ENCODE assay signal across 24 cellular contexts in the genomic region with DNA sequence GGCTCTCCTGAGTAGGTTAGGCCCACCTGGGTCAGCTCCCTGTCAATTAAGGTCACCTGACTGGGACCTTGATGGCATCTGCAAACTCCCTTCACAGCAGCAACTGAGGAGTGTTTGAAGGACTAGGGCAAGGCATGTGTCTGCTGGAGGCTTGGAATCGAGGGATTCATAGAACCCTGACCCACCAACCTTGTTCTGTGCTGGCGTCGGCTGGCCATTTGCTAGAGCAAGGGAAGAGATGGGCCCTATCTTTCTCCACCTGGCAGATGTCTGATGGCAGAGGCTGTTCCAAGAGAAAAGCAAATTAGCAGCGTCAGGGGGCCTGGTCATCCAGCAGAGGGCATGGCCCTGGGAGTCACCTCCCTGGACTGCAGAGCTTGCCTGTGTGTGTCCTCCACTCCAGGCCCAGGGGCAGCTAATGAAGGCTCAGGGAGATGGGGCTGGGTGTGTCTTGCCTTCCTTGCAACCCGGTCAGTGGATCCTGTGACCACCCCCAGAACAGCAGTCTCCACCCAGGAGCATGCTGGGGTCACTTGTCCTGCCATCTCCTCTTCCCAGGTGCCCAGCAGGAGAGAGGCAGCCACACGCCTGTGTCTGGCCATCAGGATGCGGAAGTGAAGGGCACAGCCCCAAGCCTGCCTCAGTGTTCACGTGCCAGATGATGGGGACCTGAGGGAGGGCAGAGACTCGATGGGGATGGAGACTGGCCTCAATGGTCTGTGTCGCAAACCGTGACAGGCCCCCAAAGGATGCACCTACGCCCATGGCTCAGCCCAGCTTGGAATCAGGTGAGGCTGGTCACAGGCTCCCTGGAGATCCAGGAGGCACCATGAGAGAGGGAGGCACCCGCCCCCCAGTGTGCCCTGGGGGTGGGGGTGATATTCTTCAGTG. TPM values are rescaled to one million over a fixed set of nuclear protein-coding genes. Genes with fewer than 3 reads are reported as not detected.
DNase-seq lines count a peak whose midpoint lies in the region; ATAC-seq and TF ChIP-seq lines count a peak whose summit lies in the region.
"Had no signal": no experiment of that assay in that cellular context is flagged by ENCODE, and none has a peak within 500 bp of the region (broad histone marks: within the 10 kb centered on the region; RNA-seq: fewer than 3 reads in every experiment).

No MANE protein-coding gene starts in this region.

- no peak overlapping the region for H3K27ac Mint-ChIP-seq in activated B cell treated with CpG ODN at 0.5 μM for 24 hours
- H3K27ac Mint-ChIP-seq in nephron progenitor cell: peak overlapping the region; percentile 66
- H3K27ac Mint-ChIP-seq in Caco-2 (ENCODE audit: unreplicated experiment): no peak overlapping the region
- H3K27ac Mint-ChIP-seq: memory B cell; stimulated activated naive B cell treated with anti-CD40 and anti-IgM and Interleukin-4, amounts not matched to agents 10 μg/mL and 1 μg/mL and 100 μg/mL, for 72 hours had no signal

- H3K27me3 Mint-ChIP-seq in activated B cell treated with CpG ODN at 0.5 μM for 24 hours: peaks cover under 1% of the 10 kb centered on the region
- H3K27me3 Mint-ChIP-seq in nephron progenitor cell (ENCODE audit: low read depth, poor library complexity): peaks cover 21% of the 10 kb centered on the region
- no peaks in the 10 kb centered on the region for H3K27me3 Mint-ChIP-seq in Caco-2 (ENCODE audit: insufficient read depth, unreplicated experiment)

- no peaks in the 10 kb centered on the region for H3K36me3 ChIP-seq in upper lobe of right lung
- H3K36me3 ChIP-seq in Caco-2 (ENCODE audit: control insufficient read depth, insufficient read depth, low read length): no peaks in the 10 kb centered on the region
- no peaks in the 10 kb centered on the region for H3K36me3 ChIP-seq in prostate gland
- H3K36me3 ChIP-seq: MG63 had no signal

- H3K4me1 ChIP-seq in upper lobe of right lung: no peaks in the 10 kb centered on the region
- no peaks in the 10 kb centered on the region for H3K4me1 ChIP-seq in Caco-2
- H3K4me1 ChIP-seq in prostate gland (replicated peaks): no peaks in the 10 kb centered on the region

- intact Hi-C loops in left cardiac atrium (cut with DNase I) (no loop called here), left ventricle myocardium superior (cut with micrococcal nuclease) (no loop called here), activated B cell treated with CpG ODN at 0.5 μM for 24 hours (cut with micrococcal nuclease) (no loop called here), upper lobe of right lung (cut with DNase I) (no loop called here), Caco-2 (cut with micrococcal nuclease; ENCODE audit: unreplicated experiment) (no loop called here), prostate gland (cut with DNase I) (no loop called here)

- no peak overlapping the region for H3K4me3 Mint-ChIP-seq in activated B cell treated with CpG ODN at 0.5 μM for 24 hours
- no peak overlapping the region for H3K4me3 Mint-ChIP-seq in nephron progenitor cell
- H3K4me3 Mint-ChIP-seq in Caco-2 (ENCODE audit: unreplicated experiment): no peak overlapping the region
- H3K4me3 Mint-ChIP-seq: memory B cell; stimulated activated naive B cell treated with anti-CD40 and anti-IgM and Interleukin-4, amounts not matched to agents 10 μg/mL and 1 μg/mL and 100 μg/mL, for 72 hours had no signal

- CTCF ChIA-PET in activated B cell treated with CpG ODN at 0.5 μM for 24 hours (lab: Charles Lee) (no interaction called here), Caco-2 (lab: Charles Lee) (no interaction called here)

- H3K36me3 Mint-ChIP-seq in activated B cell treated with CpG ODN at 0.5 μM for 24 hours (ENCODE audit: low read depth): no peaks in the 10 kb centered on the region
- H3K36me3 Mint-ChIP-seq in nephron progenitor cell (ENCODE audit: low read depth): no peaks in the 10 kb centered on the region
- H3K36me3 Mint-ChIP-seq in Caco-2 (ENCODE audit: insufficient read depth, unreplicated experiment): no peaks in the 10 kb centered on the region

- BruUV-seq in Caco-2 (replicated peaks; lab: Mats Ljungman, UMichigan): no TSS peak

- POLR2A ChIA-PET in activated B cell treated with CpG ODN at 0.5 μM for 24 hours (lab: Charles Lee) (no interaction called here), Caco-2 (lab: Charles Lee) (no interaction called here)

- 90% methylated on average over 13 of the region's 13 CpGs for WGBS in prostate gland

- no peaks in the 10 kb centered on the region for H3K9me3 Mint-ChIP-seq in activated B cell treated with CpG ODN at 0.5 μM for 24 hours
- H3K9me3 Mint-ChIP-seq in nephron progenitor cell: peaks cover 1% of the 10 kb centered on the region
- no peaks in the 10 kb centered on the region for H3K9me3 Mint-ChIP-seq in Caco-2 (ENCODE audit: unreplicated experiment)

- DNase-seq in left cardiac atrium: peak; percentile 6
- DNase-seq in left ventricle myocardium superior: no peak
- peak; percentile 10 for DNase-seq in activated B cell treated with CpG ODN at 0.5 μM for 24 hours
- no peak for DNase-seq in nephron progenitor cell
- DNase-seq in upper lobe of right lung: peak; percentile 46
- no peak for DNase-seq in NCI-H82 (lab: John Stamatoyannopoulos, UW)
- DNase-seq in Caco-2: no peak
- DNase-seq in prostate gland (ENCODE audit: low spot score): no peak
- DNase-seq: activated CD4-positive, alpha-beta T cell treated with anti-CD3 and anti-CD28 coated beads for 4 hours; activated gamma-delta T cell treated with Interleukin-2 at 50 U/mL for 16 hours; amniotic stem cell; GF-D8; MG63; naive B cell; NCI-H146; NCI-H526; small intestine; stimulated activated CD4-positive, alpha-beta T cell treated with anti-CD3 and anti-CD28 coated beads, Interleukin-2, amount 100 ng/mL, for 48 hours; stimulated activated naive B cell treated with anti-CD40 and anti-IgM and Interleukin-4, amounts not matched to agents 10 μg/mL and 1 μg/mL and 100 μg/mL, for 72 hours had no signal

- no peak overlapping the region for H3K4me3 ChIP-seq in upper lobe of right lung
- no peak overlapping the region for H3K4me3 ChIP-seq in Caco-2 (ENCODE audit: low read depth, low read length)
- H3K4me3 ChIP-seq in prostate gland: no peak overlapping the region
- H3K4me3 ChIP-seq: K562, MG63 had no signal

- ATAC-seq in left cardiac atrium (no peak), left ventricle myocardium superior (no peak), activated B cell treated with CpG ODN at 0.5 μM for 24 hours (ENCODE audit: low read depth) (no peak), upper lobe of right lung (no peak)
- ATAC-seq: HCT116; K562; SK-N-SH treated with all-trans-retinoic acid at 6 μM for 48 hours; stimulated activated naive B cell treated with anti-CD40 and anti-IgM and Interleukin-4, amounts not matched to agents 10 μg/mL and 1 μg/mL and 100 μg/mL, for 72 hours had no signal

- H3K27me3 ChIP-seq in upper lobe of right lung: no peaks in the 10 kb centered on the region
- no peaks in the 10 kb centered on the region for H3K27me3 ChIP-seq in Caco-2 (replicated peaks; ENCODE audit: control insufficient read depth, insufficient read depth, low read length)
- no peaks in the 10 kb centered on the region for H3K27me3 ChIP-seq in prostate gland (replicated peaks; ENCODE audit: insufficient read depth)
- H3K27me3 ChIP-seq: MG63 had no signal

- TF ChIP-seq CTCF in activated B cell treated with CpG ODN at 0.5 μM for 24 hours (IDR thresholded peaks at IDR 0.05): no peak
- no peak for TF ChIP-seq CTCF in nephron progenitor cell (IDR thresholded peaks at IDR 0.05)
- no peak for TF ChIP-seq CTCF in upper lobe of right lung (IDR thresholded peaks at IDR 0.05)
- no peak for TF ChIP-seq CTCF in Caco-2 (IDR thresholded peaks at IDR 0.05; ENCODE audit: insufficient read depth in 1 of 2, low read depth in 1 of 2, low read length in 1 of 2, severe bottlenecking in 1 of 2, unreplicated experiment in 1 of 2)
- no peak for TF ChIP-seq CTCF in prostate gland (IDR thresholded peaks at IDR 0.05)

- no peak overlapping the region for H3K27ac ChIP-seq in upper lobe of right lung
- no peak overlapping the region for H3K27ac ChIP-seq in prostate gland
- H3K27ac ChIP-seq: RWPE1 had no signal

- H3K4me1 Mint-ChIP-seq in activated B cell treated with CpG ODN at 0.5 μM for 24 hours (no peaks in the 10 kb centered on the region), nephron progenitor cell (peaks cover 5% of the 10 kb centered on the region), Caco-2 (ENCODE audit: low read depth, unreplicated experiment) (no peaks in the 10 kb centered on the region)
- H3K4me1 Mint-ChIP-seq: naive B cell; stimulated activated naive B cell treated with anti-CD40 and anti-IgM and Interleukin-4, amounts not matched to agents 10 μg/mL and 1 μg/mL and 100 μg/mL, for 72 hours had no signal

- no peak for TF ChIP-seq POLR2A in prostate gland (IDR thresholded peaks at IDR 0.05)

- H3K9me3 ChIP-seq in upper lobe of right lung (no peaks in the 10 kb centered on the region), Caco-2 (no peaks in the 10 kb centered on the region), prostate gland (no peaks in the 10 kb centered on the region)
- H3K9me3 ChIP-seq: MG63 had no signal

RNA-seq across cellular contexts. Expression of a gene that starts 53.9 kb away (rescaled TPM):
- total RNA-seq in left cardiac atrium: not detected
- total RNA-seq in left ventricle myocardium superior: not detected
- total RNA-seq in activated B cell treated with CpG ODN at 0.5 μM for 24 hours: not detected in 2 replicates
- not detected for total RNA-seq in upper lobe of right lung
- total RNA-seq in Caco-2 (2022): not detected in 2 replicates
- 1 to 10 TPM in 1 of 2 donors, not detected in 1; 3.7 TPM for total RNA-seq in prostate gland

Comparison
In these comparisons a context has a peak if more than half of its experiments do, and no peak if none do; other contexts are left out.
1. DNase-seq: peak in left cardiac atrium (single experiment), activated B cell treated with CpG ODN at 0.5 μM for 24 hours (single experiment) and upper lobe of right lung (single experiment); none in left ventricle myocardium superior (single experiment), nephron progenitor cell (single experiment), NCI-H82 (single experiment), Caco-2 (0 of 2) and prostate gland (single experiment).